ENCODE assay signal across 1 cellular context in the genomic region with DNA sequence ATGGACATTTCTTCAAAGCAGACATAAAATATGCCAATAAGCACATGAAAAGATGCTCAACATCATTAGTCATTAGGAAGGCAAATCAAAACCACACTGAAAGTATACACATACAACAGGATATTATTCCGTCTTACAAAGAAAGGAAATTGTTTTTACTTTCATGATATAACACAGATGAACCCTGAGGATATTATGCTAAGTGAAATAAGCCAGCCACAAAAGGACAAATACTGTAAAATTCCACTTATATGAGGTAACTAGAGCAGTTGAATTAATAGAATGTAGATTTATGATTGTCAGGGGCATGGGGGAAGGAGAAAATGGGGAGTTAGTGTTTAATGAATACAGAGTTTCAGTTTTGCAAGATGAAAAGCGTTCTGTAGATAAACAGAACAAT.
TF ChIP-seq lines count a peak whose summit lies in the region.

No MANE protein-coding gene starts in this region.

TF ChIP-seq in SK-N-SH treated with all-trans-retinoic acid at 6 μM for 48 hours, 23 proteins besides CTCF, POLR2A, EP300 and RAD21 (continued from another document):
- TF ChIP-seq, protein P1, sequence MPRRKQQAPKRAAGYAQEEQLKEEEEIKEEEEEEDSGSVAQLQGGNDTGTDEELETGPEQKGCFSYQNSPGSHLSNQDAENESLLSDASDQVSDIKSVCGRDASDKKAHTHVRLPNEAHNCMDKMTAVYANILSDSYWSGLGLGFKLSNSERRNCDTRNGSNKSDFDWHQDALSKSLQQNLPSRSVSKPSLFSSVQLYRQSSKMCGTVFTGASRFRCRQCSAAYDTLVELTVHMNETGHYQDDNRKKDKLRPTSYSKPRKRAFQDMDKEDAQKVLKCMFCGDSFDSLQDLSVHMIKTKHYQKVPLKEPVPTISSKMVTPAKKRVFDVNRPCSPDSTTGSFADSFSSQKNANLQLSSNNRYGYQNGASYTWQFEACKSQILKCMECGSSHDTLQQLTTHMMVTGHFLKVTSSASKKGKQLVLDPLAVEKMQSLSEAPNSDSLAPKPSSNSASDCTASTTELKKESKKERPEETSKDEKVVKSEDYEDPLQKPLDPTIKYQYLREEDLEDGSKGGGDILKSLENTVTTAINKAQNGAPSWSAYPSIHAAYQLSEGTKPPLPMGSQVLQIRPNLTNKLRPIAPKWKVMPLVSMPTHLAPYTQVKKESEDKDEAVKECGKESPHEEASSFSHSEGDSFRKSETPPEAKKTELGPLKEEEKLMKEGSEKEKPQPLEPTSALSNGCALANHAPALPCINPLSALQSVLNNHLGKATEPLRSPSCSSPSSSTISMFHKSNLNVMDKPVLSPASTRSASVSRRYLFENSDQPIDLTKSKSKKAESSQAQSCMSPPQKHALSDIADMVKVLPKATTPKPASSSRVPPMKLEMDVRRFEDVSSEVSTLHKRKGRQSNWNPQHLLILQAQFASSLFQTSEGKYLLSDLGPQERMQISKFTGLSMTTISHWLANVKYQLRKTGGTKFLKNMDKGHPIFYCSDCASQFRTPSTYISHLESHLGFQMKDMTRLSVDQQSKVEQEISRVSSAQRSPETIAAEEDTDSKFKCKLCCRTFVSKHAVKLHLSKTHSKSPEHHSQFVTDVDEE (CRISPR knock-in tag; IDR thresholded peaks at IDR 0.05), result peak; percentile 72
- TF ChIP-seq CSDC2 (CRISPR knock-in tag; IDR thresholded peaks at IDR 0.05) (peak; percentile 81; the same call in 1 of the 2 replicates), ZNF70 (CRISPR knock-in tag; IDR thresholded peaks at IDR 0.05) (no peak; the same call in 1 of the 2 replicates), TOX (CRISPR knock-in tag; IDR thresholded peaks at IDR 0.05; ENCODE audit: borderline replicate concordance) (peak; percentile 85), TCF4 (CRISPR knock-in tag; IDR thresholded peaks at IDR 0.05; ENCODE audit: borderline replicate concordance) (peak; percentile 74), ISL1 (CRISPR knock-in tag; IDR thresholded peaks at IDR 0.05) (peak; percentile 96), GLIS3 (CRISPR knock-in tag; IDR thresholded peaks at IDR 0.05) (no peak), BACH2 (CRISPR knock-in tag; IDR thresholded peaks at IDR 0.05; ENCODE audit: borderline replicate concordance) (no peak), ZNF8 (CRISPR knock-in tag; IDR thresholded peaks at IDR 0.05) (0 out of 2 replicates have a peak, but pooled peaks have one; percentile 4)
- TF ChIP-seq, protein P2, sequence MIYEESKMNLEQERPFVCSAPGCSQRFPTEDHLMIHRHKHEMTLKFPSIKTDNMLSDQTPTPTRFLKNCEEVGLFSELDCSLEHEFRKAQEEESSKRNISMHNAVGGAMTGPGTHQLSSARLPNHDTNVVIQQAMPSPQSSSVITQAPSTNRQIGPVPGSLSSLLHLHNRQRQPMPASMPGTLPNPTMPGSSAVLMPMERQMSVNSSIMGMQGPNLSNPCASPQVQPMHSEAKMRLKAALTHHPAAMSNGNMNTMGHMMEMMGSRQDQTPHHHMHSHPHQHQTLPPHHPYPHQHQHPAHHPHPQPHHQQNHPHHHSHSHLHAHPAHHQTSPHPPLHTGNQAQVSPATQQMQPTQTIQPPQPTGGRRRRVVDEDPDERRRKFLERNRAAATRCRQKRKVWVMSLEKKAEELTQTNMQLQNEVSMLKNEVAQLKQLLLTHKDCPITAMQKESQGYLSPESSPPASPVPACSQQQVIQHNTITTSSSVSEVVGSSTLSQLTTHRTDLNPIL (CRISPR knock-in tag; IDR thresholded peaks at IDR 0.05; ENCODE audit: low read depth), result peak; percentile 98
- TF ChIP-seq, protein P3, sequence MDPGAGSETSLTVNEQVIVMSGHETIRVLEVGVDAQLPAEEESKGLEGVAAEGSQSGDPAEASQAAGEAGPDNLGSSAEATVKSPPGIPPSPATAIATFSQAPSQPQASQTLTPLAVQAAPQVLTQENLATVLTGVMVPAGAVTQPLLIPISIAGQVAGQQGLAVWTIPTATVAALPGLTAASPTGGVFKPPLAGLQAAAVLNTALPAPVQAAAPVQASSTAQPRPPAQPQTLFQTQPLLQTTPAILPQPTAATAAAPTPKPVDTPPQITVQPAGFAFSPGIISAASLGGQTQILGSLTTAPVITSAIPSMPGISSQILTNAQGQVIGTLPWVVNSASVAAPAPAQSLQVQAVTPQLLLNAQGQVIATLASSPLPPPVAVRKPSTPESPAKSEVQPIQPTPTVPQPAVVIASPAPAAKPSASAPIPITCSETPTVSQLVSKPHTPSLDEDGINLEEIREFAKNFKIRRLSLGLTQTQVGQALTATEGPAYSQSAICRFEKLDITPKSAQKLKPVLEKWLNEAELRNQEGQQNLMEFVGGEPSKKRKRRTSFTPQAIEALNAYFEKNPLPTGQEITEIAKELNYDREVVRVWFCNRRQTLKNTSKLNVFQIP (CRISPR knock-in tag; IDR thresholded peaks at IDR 0.05; ENCODE audit: borderline replicate concordance, low read depth), result peak; percentile 59; the same call in 1 of the 2 replicates
TF ChIP-seq in SK-N-SH treated with all-trans-retinoic acid at 6 μM for 48 hours: peak in this region for 10.
